In the genomic region with DNA sequence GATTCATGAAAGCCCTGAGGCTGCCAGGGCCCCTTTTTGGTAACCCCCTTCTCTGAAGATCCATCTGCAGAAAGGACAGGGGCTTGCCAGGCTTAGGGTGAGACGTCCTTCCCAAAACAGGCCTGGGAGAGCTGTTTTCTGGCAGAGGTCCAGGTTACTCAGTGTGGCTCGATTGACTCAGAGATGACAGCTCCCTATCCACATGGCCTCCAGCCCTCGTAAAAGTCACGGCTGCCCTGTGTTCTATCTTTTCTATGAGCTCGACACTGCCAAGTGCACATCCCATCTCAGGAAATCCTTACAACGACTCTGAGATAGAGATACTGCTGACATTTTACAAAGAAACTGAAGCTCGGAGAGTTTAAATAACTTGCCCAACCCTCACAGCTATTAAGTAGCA, we compare ENCODE assay signal across 12 cellular contexts. TPM values are rescaled to one million over a fixed set of nuclear protein-coding genes. Genes with fewer than 3 reads are reported as not detected.
DNase-seq lines count a peak whose midpoint lies in the region; ATAC-seq lines count a peak whose summit lies in the region.
"Had no signal": no experiment of that assay in that cellular context is flagged by ENCODE, and none has a peak within 500 bp of the region (broad histone marks: within the 10 kb centered on the region; RNA-seq: fewer than 3 reads in every experiment).

No MANE protein-coding gene starts in this region.

- ATAC-seq in left ventricle myocardium superior (peak; percentile 73), HG03442 (IDR thresholded peaks at IDR 0.05; ENCODE audit: unreplicated experiment) (no peak)

- DNase-seq in HPDE6-E6E7 (ENCODE audit: extremely low spot score) (peak; percentile 82), astrocyte of the hippocampus (ENCODE audit: low read depth, low spot score) (peak; percentile 43), left ventricle myocardium superior (peak; percentile 50), ureter (ENCODE audit: low spot score) (peak; percentile 66), NCI-H1092 (lab: John Stamatoyannopoulos, UW) (no peak)
- DNase-seq in activated CD4-positive, alpha-beta T cell treated with anti-CD3 and anti-CD28 coated beads, Interleukin-2, amount 50 U/mL, for 1 hour: no peak
- DNase-seq: activated CD4-positive, alpha-beta T cell treated with anti-CD3 and anti-CD28 coated beads for 4 hours; activated naive CD4-positive, alpha-beta T cell treated with anti-CD3 and anti-CD28 coated beads for 36 hours; effector CD8-positive, alpha-beta T cell; GF-D8; SJCRH30 had no signal

- intact Hi-C loops in left ventricle myocardium superior (cut with micrococcal nuclease): no loop called here

RNA-seq across cellular contexts. Expression of gene ADAMTS8, which starts 20.4 kb away (rescaled TPM):
- 0.42 TPM for total RNA-seq in left ventricle myocardium superior
- 1.2 TPM for total RNA-seq in ureter
- total RNA-seq: activated naive CD4-positive, alpha-beta T cell treated with anti-CD3 and anti-CD28 coated beads for 36 hours; SJCRH30 had no signal

RNA-seq across cellular contexts. Expression of gene ADAMTS15, which starts 40.5 kb away (rescaled TPM):
- total RNA-seq in left ventricle myocardium superior (34.4 TPM), ureter (5.9 TPM)
- total RNA-seq: activated naive CD4-positive, alpha-beta T cell treated with anti-CD3 and anti-CD28 coated beads for 36 hours had no signal

Comparison
In these comparisons a context has a peak if more than half of its experiments do, and no peak if none do; other contexts are left out.
1. DNase-seq: peak in HPDE6-E6E7 (single experiment), astrocyte of the hippocampus (single experiment), left ventricle myocardium superior (single experiment) and ureter (single experiment); none in NCI-H1092 (single experiment) and activated CD4-positive, alpha-beta T cell treated with anti-CD3 and anti-CD28 coated beads, Interleukin-2, amount 50 U/mL, for 1 hour (single experiment).